8 cellular contexts compared by ENCODE assay signal in the genomic region with DNA sequence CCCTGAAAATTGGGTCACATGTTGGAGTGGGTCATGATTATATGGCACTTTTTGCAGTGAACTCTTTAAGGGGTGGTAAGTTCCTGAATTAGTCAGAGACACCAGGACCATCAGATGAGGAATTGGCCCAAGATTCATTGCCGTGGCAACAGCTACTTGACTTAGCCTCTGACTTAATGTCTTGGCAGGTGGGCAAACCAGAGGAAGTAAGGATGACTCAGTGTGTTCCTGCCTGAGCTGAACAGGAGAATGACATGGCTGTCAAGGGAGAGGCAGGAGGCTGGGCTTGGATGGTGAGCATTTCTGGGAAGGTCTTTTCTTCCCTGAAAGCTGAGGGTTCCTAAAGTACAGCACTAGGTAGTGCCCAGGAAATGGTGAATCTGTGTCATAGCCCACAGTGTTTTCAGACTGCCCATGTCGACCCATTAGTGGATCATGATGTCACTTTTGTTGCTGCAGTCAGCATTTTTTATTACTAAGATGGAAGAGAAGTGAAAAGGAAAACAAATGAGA.
DNase-seq lines count a peak whose midpoint lies in the region; ATAC-seq and TF ChIP-seq lines count a peak whose summit lies in the region.

No MANE protein-coding gene starts in this region.

- H3K4me3 ChIP-seq in AG04449 (ENCODE audit: low read depth, low read length) = no peak overlapping the region

- CTCF ChIA-PET in AG04449 (lab: Yijun Ruan, JAX) = no interaction called here

- DNase-seq in AG04449 (ENCODE audit: low read depth, low spot score) = peak; percentile 82
- DNase-seq in GOT3 (lab: John Stamatoyannopoulos, UW) = peak; percentile 35
- peak; percentile 17 to 41 for DNase-seq in activated CD4-positive, alpha-beta T cell treated with anti-CD3 and anti-CD28 coated beads, Interleukin-2, amount 50 U/mL, for 48 hours
- DNase-seq in glomerular endothelial cell (ENCODE audit: extremely low read depth, low read depth, low spot score) = peak; percentile 42
- DNase-seq in stimulated activated CD8-positive, alpha-beta memory T cell treated with anti-CD3 and anti-CD28 coated beads, Interleukin-4, amount 100 ng/mL, for 48 hours = peak; percentile 36
- no peak for DNase-seq in NCI-H187 treated with DMSO at 0.1 percent for 48 hours (lab: John Stamatoyannopoulos, UW)
- no peak for DNase-seq in GDM1 (lab: John Stamatoyannopoulos, UW)

- POLR2A ChIA-PET in AG04449 (lab: Yijun Ruan, JAX) = interaction anchor here (1.1 kb wide), 1 partner anchor 62 kb away, joined by 3 read pairs; no protein-coding TSS in a partner anchor

- TF ChIP-seq CTCF in AG04449 (IDR thresholded peaks at IDR 0.05; ENCODE audit: insufficient read depth, low read length, missing control alignments) = no peak

- no peak for ATAC-seq in GM18517 (IDR thresholded peaks at IDR 0.05; ENCODE audit: unreplicated experiment)

Comparison
In these comparisons a context has a peak if more than half of its experiments do, and no peak if none do; other contexts are left out.
1. DNase-seq: peak in AG04449 (single experiment), GOT3 (single experiment), activated CD4-positive, alpha-beta T cell treated with anti-CD3 and anti-CD28 coated beads, Interleukin-2, amount 50 U/mL, for 48 hours (2 of 2), glomerular endothelial cell (single experiment) and stimulated activated CD8-positive, alpha-beta memory T cell treated with anti-CD3 and anti-CD28 coated beads, Interleukin-4, amount 100 ng/mL, for 48 hours (single experiment); none in NCI-H187 treated with DMSO at 0.1 percent for 48 hours (single experiment) and GDM1 (single experiment).